13 cellular contexts compared by ENCODE assay signal in genomic region chr15:31379042-31379441, GRCh38. TPM values are rescaled to one million over a fixed set of nuclear protein-coding genes. Genes with fewer than 3 reads are reported as not detected.
DNase-seq lines count a peak whose midpoint lies in the region; ATAC-seq and TF ChIP-seq lines count a peak whose summit lies in the region.
"Had no signal": no experiment of that assay in that cellular context is flagged by ENCODE, and none has a peak within 500 bp of the region (broad histone marks: within the 10 kb centered on the region; RNA-seq: fewer than 3 reads in every experiment).

No MANE protein-coding gene starts in this region.

- peaks cover 29% of the 10 kb centered on the region for H3K4me1 Mint-ChIP-seq in activated T-cell treated with anti-CD3 and anti-CD28 coated beads, Interleukin-2, amount 50 U/mL, for 4 hours (ENCODE audit: low read depth)
- H3K4me1 Mint-ChIP-seq in activated CD8-positive, alpha-beta T cell treated with anti-CD3 and anti-CD28 coated beads, Interleukin-2, amount 10 ng/mL, durations not matched to agents 7 days and 5 days (ENCODE audit: low read depth) = peaks cover 67% of the 10 kb centered on the region

- CTCF ChIA-PET in activated CD8-positive, alpha-beta T cell treated with anti-CD3 and anti-CD28 coated beads, Interleukin-2, amount 10 ng/mL, durations not matched to agents 7 days and 5 days (lab: Charles Lee) = interaction anchor here (2.1 to 3.5 kb wide), 2 partner anchors 12 to 94 kb away, joined by 5 to 19 read pairs; no protein-coding TSS in a partner anchor

- POLR2A ChIA-PET in activated CD8-positive, alpha-beta T cell treated with anti-CD3 and anti-CD28 coated beads, Interleukin-2, amount 10 ng/mL, durations not matched to agents 7 days and 5 days (lab: Charles Lee) = interaction anchor here (1.0 to 1.8 kb wide), 2 partner anchors 12 to 13 kb away, joined by 3 to 5 read pairs; no protein-coding TSS in a partner anchor

- H3K27ac ChIP-seq in substantia nigra (ENCODE audit: low read depth, low read length, poor library complexity, severe bottlenecking) = peak overlapping the region; percentile 72
- H3K27ac ChIP-seq: thoracic aorta had no signal

- no peak for TF ChIP-seq POLR2A in lower leg skin (IDR thresholded peaks at IDR 0.05)

- intact Hi-C loops in lower leg skin (cut with DNase I; ENCODE audit: low total_unique reads) = no loop called here

- H3K4me3 Mint-ChIP-seq in activated T-cell treated with anti-CD3 and anti-CD28 coated beads, Interleukin-2, amount 50 U/mL, for 4 hours = no peak overlapping the region
- H3K4me3 Mint-ChIP-seq in activated CD8-positive, alpha-beta T cell treated with anti-CD3 and anti-CD28 coated beads, Interleukin-2, amount 10 ng/mL, durations not matched to agents 7 days and 5 days = no peak overlapping the region
- H3K4me3 Mint-ChIP-seq: H9 had no signal

- H3K9me3 Mint-ChIP-seq in activated T-cell treated with anti-CD3 and anti-CD28 coated beads, Interleukin-2, amount 50 U/mL, for 4 hours = no peaks in the 10 kb centered on the region
- H3K9me3 Mint-ChIP-seq in activated CD8-positive, alpha-beta T cell treated with anti-CD3 and anti-CD28 coated beads, Interleukin-2, amount 10 ng/mL, durations not matched to agents 7 days and 5 days (ENCODE audit: insufficient read depth) = no peaks in the 10 kb centered on the region

- WGBS in lower leg skin, 2 donors = 63 to 69% methylated on average over 6 of the region's 6 CpGs

- no peak for TF ChIP-seq CTCF in lower leg skin (IDR thresholded peaks at IDR 0.05)

- H3K27ac Mint-ChIP-seq in activated CD8-positive, alpha-beta T cell treated with anti-CD3 and anti-CD28 coated beads, Interleukin-2, amount 10 ng/mL, durations not matched to agents 7 days and 5 days = peak overlapping the region; percentile 72

- ATAC-seq in activated T-cell treated with anti-CD3 and anti-CD28 coated beads, Interleukin-2, amount 50 U/mL, for 4 hours = peak; percentile 64 to 74
- ATAC-seq in activated CD8-positive, alpha-beta T cell treated with anti-CD3 and anti-CD28 coated beads, Interleukin-2, amount 10 ng/mL, durations not matched to agents 7 days and 5 days = no peak
- ATAC-seq: left colon had no signal

- H3K36me3 Mint-ChIP-seq in activated T-cell treated with anti-CD3 and anti-CD28 coated beads, Interleukin-2, amount 50 U/mL, for 4 hours (ENCODE audit: insufficient read depth) = peaks cover 20% of the 10 kb centered on the region
- peaks cover 75% of the 10 kb centered on the region for H3K36me3 Mint-ChIP-seq in activated CD8-positive, alpha-beta T cell treated with anti-CD3 and anti-CD28 coated beads, Interleukin-2, amount 10 ng/mL, durations not matched to agents 7 days and 5 days (ENCODE audit: low read depth)

- no peak overlapping the region for H3K4me3 ChIP-seq in lower leg skin (ENCODE audit: low read depth, poor library complexity, severe bottlenecking)
- H3K4me3 ChIP-seq: thoracic aorta had no signal

- DNase-seq in activated T-cell treated with anti-CD3 and anti-CD28 coated beads, Interleukin-2, amount 50 U/mL, for 4 hours = no peak
- DNase-seq in activated T-cell treated with anti-CD3 and anti-CD28 coated beads, Interleukin-2, amount 50 U/mL, for 1 hour = no peak
- no peak for DNase-seq in activated CD8-positive, alpha-beta T cell treated with anti-CD3 and anti-CD28 coated beads, Interleukin-2, amount 10 ng/mL, durations not matched to agents 7 days and 5 days
- DNase-seq in medulla oblongata (ENCODE audit: extremely low spot score) = peak; percentile 44
- DNase-seq in substantia nigra (lab: John Stamatoyannopoulos, UW) = peak in 1 of 49 donors; percentile 24
- no peak for DNase-seq in lower leg skin (ENCODE audit: low spot score in 2 of 2)
- DNase-seq in stimulated activated naive CD4-positive, alpha-beta T cell treated with Interleukin-2 at 50 U/mL for 16 hours (lab: John Stamatoyannopoulos, UW) = no peak
- no peak for DNase-seq in NCI-H345 (lab: John Stamatoyannopoulos, UW)
- DNase-seq: erythroblast, H9, left colon, small intestine had no signal

- no peaks in the 10 kb centered on the region for H3K27me3 Mint-ChIP-seq in activated T-cell treated with anti-CD3 and anti-CD28 coated beads, Interleukin-2, amount 50 U/mL, for 4 hours (ENCODE audit: low read depth)
- H3K27me3 Mint-ChIP-seq in activated CD8-positive, alpha-beta T cell treated with anti-CD3 and anti-CD28 coated beads, Interleukin-2, amount 10 ng/mL, durations not matched to agents 7 days and 5 days (ENCODE audit: low read depth) = no peaks in the 10 kb centered on the region

RNA-seq across cellular contexts. Expression of gene KLF13, which starts 52.4 kb away (rescaled TPM):
- 10 to 100 TPM; 75.0 to 82.8 (median 81.8) TPM for total RNA-seq in activated T-cell treated with anti-CD3 and anti-CD28 coated beads, Interleukin-2, amount 50 U/mL, for 4 hours
- 100 to 1,000 TPM; 214 to 215 TPM for total RNA-seq in activated CD8-positive, alpha-beta T cell treated with anti-CD3 and anti-CD28 coated beads, Interleukin-2, amount 10 ng/mL, durations not matched to agents 7 days and 5 days
- total RNA-seq in lower leg skin = 100 to 1,000 TPM in 2 of 4 donors, 10 to 100 TPM in 2; 50.8 to 151 (median 98.7) TPM
